Comparison of ENCODE assay signal across 8 cellular contexts in the genomic region with DNA sequence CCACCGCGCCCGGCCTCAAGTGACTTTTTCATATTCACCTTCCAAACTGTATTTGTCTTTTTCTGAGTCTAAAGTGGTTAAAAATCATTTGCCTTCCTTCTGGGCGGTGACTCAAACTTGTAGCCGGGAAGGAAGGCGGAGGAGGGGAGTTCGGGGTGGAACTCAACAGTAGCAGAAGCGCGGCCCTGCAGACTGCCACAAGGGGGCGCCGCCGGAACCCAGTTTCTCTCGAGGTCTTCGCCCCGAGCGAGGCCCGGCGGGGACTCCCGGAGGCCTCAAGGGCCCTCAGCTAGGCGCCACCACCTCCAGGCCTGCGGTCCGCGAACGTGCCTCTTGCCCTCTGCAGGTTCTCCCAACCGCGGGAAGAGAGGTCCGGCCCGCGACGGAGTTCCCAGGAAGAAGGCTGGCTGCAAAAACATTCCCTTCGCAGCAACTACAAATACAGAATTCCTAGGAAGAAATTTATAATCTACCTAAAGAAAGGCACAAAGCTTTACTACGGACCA. TPM values are rescaled to one million over a fixed set of nuclear protein-coding genes. Genes with fewer than 3 reads are reported as not detected.
DNase-seq lines count a peak whose midpoint lies in the region; ATAC-seq, FAIRE-seq and TF ChIP-seq lines count a peak whose summit lies in the region.

No MANE protein-coding gene starts in this region.

- no peaks in the 10 kb centered on the region for H3K4me1 ChIP-seq in endothelial cell of umbilical vein (ENCODE audit: control insufficient read depth, extremely low read depth, insufficient read depth, low read length)
- peaks cover 3% of the 10 kb centered on the region for H3K4me1 ChIP-seq in mucosa of stomach (ENCODE audit: control insufficient read depth, insufficient read depth, low read length)

- no peak overlapping the region for H3K9ac ChIP-seq in endothelial cell of umbilical vein (replicated peaks; ENCODE audit: extremely low read depth, insufficient read depth, low read length)
- H3K9ac ChIP-seq in mucosa of stomach (ENCODE audit: low read length): peak overlapping the region; percentile 22

- no peak overlapping the region for H3K27ac Mint-ChIP-seq in activated CD8-positive, alpha-beta memory T cell treated with anti-CD3 and anti-CD28 coated beads, Interleukin-2, amount 10 ng/mL, durations not matched to agents 7 days and 5 days

- no peak overlapping the region for H3K4me3 ChIP-seq in endothelial cell of umbilical vein (replicated peaks in 1 of 3; ENCODE audit: insufficient read depth in 1 of 3, low read depth in 1 of 3, low read length in 3 of 3)
- H3K4me3 ChIP-seq in mucosa of stomach (ENCODE audit: low read length): no peak overlapping the region

- H3K27me3 Mint-ChIP-seq in activated CD8-positive, alpha-beta memory T cell treated with anti-CD3 and anti-CD28 coated beads, Interleukin-2, amount 10 ng/mL, durations not matched to agents 7 days and 5 days: peaks cover 64% of the 10 kb centered on the region

- no peak overlapping the region for H3K4me3 Mint-ChIP-seq in activated CD8-positive, alpha-beta memory T cell treated with anti-CD3 and anti-CD28 coated beads, Interleukin-2, amount 10 ng/mL, durations not matched to agents 7 days and 5 days

- no peaks in the 10 kb centered on the region for H3K79me2 ChIP-seq in endothelial cell of umbilical vein (ENCODE audit: control insufficient read depth, insufficient read depth, low read length)

- H4K20me1 ChIP-seq in endothelial cell of umbilical vein (replicated peaks; ENCODE audit: control insufficient read depth, extremely low read depth, insufficient read depth, low read length): no peaks in the 10 kb centered on the region

- no peaks in the 10 kb centered on the region for H3K9me3 Mint-ChIP-seq in activated CD8-positive, alpha-beta memory T cell treated with anti-CD3 and anti-CD28 coated beads, Interleukin-2, amount 10 ng/mL, durations not matched to agents 7 days and 5 days (ENCODE audit: low read depth)

- BruUV-seq in endothelial cell of umbilical vein (replicated peaks; lab: Mats Ljungman, UMichigan): no TSS peak

- H3K9me3 ChIP-seq in endothelial cell of umbilical vein (replicated peaks; ENCODE audit: control insufficient read depth, insufficient read depth, low read length) (no peaks in the 10 kb centered on the region), mucosa of stomach (ENCODE audit: control insufficient read depth, low read length) (no peaks in the 10 kb centered on the region)

- TF ChIP-seq POLR2A in endothelial cell of umbilical vein (IDR thresholded peaks at IDR 0.05; ENCODE audit: low read depth, low read length): no peak

- H3K4me1 Mint-ChIP-seq in activated CD8-positive, alpha-beta memory T cell treated with anti-CD3 and anti-CD28 coated beads, Interleukin-2, amount 10 ng/mL, durations not matched to agents 7 days and 5 days: peaks cover 9% of the 10 kb centered on the region

- intact Hi-C loops in endothelial cell of umbilical vein (cut with micrococcal nuclease): loop anchor here (1.0 kb wide), 4 partner anchors 24 to 204 kb away; no protein-coding TSS in a partner anchor

- DNase-seq in AG08395 (ENCODE audit: low spot score) (peak; percentile 90), endothelial cell of umbilical vein (ENCODE audit: low read depth, low spot score) (peak; percentile 78)
- peak; percentile 69 for DNase-seq in NK-92 treated with Interleukin-12 subunit alpha and Interleukin-12 subunit beta, amount 100 ng/mL, for 24 hours (lab: John Stamatoyannopoulos, UW)
- DNase-seq in activated CD8-positive, alpha-beta memory T cell treated with anti-CD3 and anti-CD28 coated beads, Interleukin-2, amount 10 ng/mL, durations not matched to agents 7 days and 5 days: peak; percentile 93
- DNase-seq in stimulated activated CD8-positive, alpha-beta memory T cell treated with anti-CD3 and anti-CD28 coated beads, Interleukin-4, amount 100 ng/mL, for 4 hours (ENCODE audit: low read depth in 2 of 2, low spot score in 1 of 2): peak; percentile 82 to 90

- H3K27me3 ChIP-seq in endothelial cell of umbilical vein (ENCODE audit: control insufficient read depth in 2 of 2, insufficient read depth in 2 of 2, low read length in 2 of 2): peaks cover 7% of the 10 kb centered on the region in 2 experiments
- H3K27me3 ChIP-seq in mucosa of stomach (ENCODE audit: control insufficient read depth, insufficient read depth, low read length): peaks cover 4% of the 10 kb centered on the region

- POLR2A ChIA-PET in endothelial cell of umbilical vein (lab: Charles Lee): interaction anchor here (0.7 kb wide), 1 partner anchor 195 kb away, joined by 4 read pairs; no protein-coding TSS in a partner anchor

- FAIRE-seq in endothelial cell of umbilical vein (lab: Jason Lieb, UNC): peak; percentile 68

- CTCF ChIA-PET in activated CD8-positive, alpha-beta memory T cell treated with anti-CD3 and anti-CD28 coated beads, Interleukin-2, amount 10 ng/mL, durations not matched to agents 7 days and 5 days (lab: Charles Lee): interaction anchor here (0.8 to 4.1 kb wide), 28 partner anchors 8 to 205 kb away, joined by 3 to 73 read pairs (median 5); no protein-coding TSS in a partner anchor
- CTCF ChIA-PET in endothelial cell of umbilical vein (lab: Charles Lee): interaction anchor here (0.6 to 4.2 kb wide), 15 partner anchors 9 to 604 kb away, joined by 3 to 63 read pairs (median 4); no protein-coding TSS in a partner anchor

- H3K4me2 ChIP-seq in endothelial cell of umbilical vein (ENCODE audit: insufficient read depth, low read length): peak overlapping the region; percentile 53

- H2AFZ ChIP-seq in endothelial cell of umbilical vein (ENCODE audit: low read depth, low read length): peak overlapping the region; percentile 89

- H3K27ac ChIP-seq in endothelial cell of umbilical vein (ENCODE audit: insufficient read depth, low read depth, low read length): no peak overlapping the region

- peak; percentile 96 to 97 for TF ChIP-seq CTCF in endothelial cell of umbilical vein (IDR thresholded peaks at IDR 0.05; ENCODE audit: extremely low read depth in 1 of 2, insufficient read depth in 1 of 2, low read depth in 1 of 2, low read length in 2 of 2)

- dilution Hi-C loops in endothelial cell of umbilical vein (cut with MboI; ENCODE audit: extremely low pct_ligation_motif_present, low sequenced_read_pairs): no loop called here

- H3K36me3 ChIP-seq in endothelial cell of umbilical vein (ENCODE audit: control insufficient read depth in 2 of 2, extremely low read depth in 1 of 2, insufficient read depth in 2 of 2, low read length in 2 of 2): no peaks in the 10 kb centered on the region
- H3K36me3 ChIP-seq in mucosa of stomach (ENCODE audit: control insufficient read depth, insufficient read depth, low read length): no peaks in the 10 kb centered on the region

- H3K36me3 Mint-ChIP-seq in activated CD8-positive, alpha-beta memory T cell treated with anti-CD3 and anti-CD28 coated beads, Interleukin-2, amount 10 ng/mL, durations not matched to agents 7 days and 5 days: peaks cover 2% of the 10 kb centered on the region

- ATAC-seq in GM18517 (IDR thresholded peaks at IDR 0.05; ENCODE audit: unreplicated experiment): peak; percentile 90
- ATAC-seq in HG03064 (IDR thresholded peaks at IDR 0.05; ENCODE audit: low read depth, unreplicated experiment): peak; percentile 96
- peak; percentile 98 for ATAC-seq in activated CD8-positive, alpha-beta memory T cell treated with anti-CD3 and anti-CD28 coated beads, Interleukin-2, amount 10 ng/mL, durations not matched to agents 7 days and 5 days

- H3K9me1 ChIP-seq in endothelial cell of umbilical vein (replicated peaks; ENCODE audit: control insufficient read depth, extremely low read depth, insufficient read depth, low read length): no peaks in the 10 kb centered on the region

TF ChIP-seq in endothelial cell of umbilical vein, 7 proteins besides CTCF, POLR2A, EP300 and RAD21:
- TF ChIP-seq FOS (IDR thresholded peaks at IDR 0.05; ENCODE audit: borderline replicate concordance, insufficient read depth, low read length) (peak; percentile 18), POLR2AphosphoS5 (IDR thresholded peaks at IDR 0.05; ENCODE audit: insufficient read depth, low read depth, low read length) (no peak)

RNA-seq across cellular contexts. Expression of gene ITM2C, which starts 16.8 kb away (rescaled TPM):
- total RNA-seq in activated CD8-positive, alpha-beta memory T cell treated with anti-CD3 and anti-CD28 coated beads, Interleukin-2, amount 10 ng/mL, durations not matched to agents 7 days and 5 days: 100 to 1,000 TPM in 1 of 2 experiments, 10 to 100 TPM in 1; 65.1 to 115 TPM
- total RNA-seq in endothelial cell of umbilical vein: 8.4 and 12.0 TPM in 2 replicates
- 12.1 and 14.0 TPM in 2 replicates for polyA plus RNA-seq in endothelial cell of umbilical vein
- polyA plus RNA-seq in endothelial cell of umbilical vein (2011; cell fraction: cytosol; rRNA removed): 6.9 and 7.0 TPM in 2 replicates
- polyA plus RNA-seq in endothelial cell of umbilical vein (2011; cell fraction: nucleus; rRNA removed): 3.8 and 4.8 TPM in 2 replicates
- polyA plus RNA-seq in endothelial cell of umbilical vein (2012): 8.5 and 13.4 TPM in 2 replicates
- 11.6 and 14.8 TPM in 2 replicates for polyA minus RNA-seq in endothelial cell of umbilical vein
- 17.7 TPM for polyA minus RNA-seq in endothelial cell of umbilical vein (2011; cell fraction: cytosol; rRNA and poly(A)+ RNA removed)
- polyA minus RNA-seq in endothelial cell of umbilical vein (2011; cell fraction: nucleus; rRNA and poly(A)+ RNA removed): 0.67 and 1.7 TPM in 2 replicates
